In genomic region chr19:18589380-18590272, GRCh38 we compare ENCODE assay signal across 8 cellular contexts. TPM values are rescaled to one million over a fixed set of nuclear protein-coding genes. Genes with fewer than 3 reads are reported as not detected.
DNase-seq lines count a peak whose midpoint lies in the region; ATAC-seq lines count a peak whose summit lies in the region.

No MANE protein-coding gene starts in this region.

- no peaks in the 10 kb centered on the region for H3K27me3 ChIP-seq in SJSA1 (replicated peaks)

- H3K36me3 Mint-ChIP-seq in IgD-negative memory B cell: no peaks in the 10 kb centered on the region
- H3K36me3 Mint-ChIP-seq in activated naive CD8-positive, alpha-beta T cell treated with anti-CD3 and anti-CD28 coated beads, Interleukin-2, amount 50 U/mL, for 24 hours (ENCODE audit: low read depth): peaks cover 11% of the 10 kb centered on the region

- peak overlapping the region; percentile 88 for H3K4me3 ChIP-seq in SJSA1

- peaks cover 21 to 36% (median 25%) of the 10 kb centered on the region in 3 donors for H3K4me1 Mint-ChIP-seq in IgD-negative memory B cell
- H3K4me1 Mint-ChIP-seq in activated naive CD8-positive, alpha-beta T cell treated with anti-CD3 and anti-CD28 coated beads, Interleukin-2, amount 50 U/mL, for 24 hours: peaks cover 33% of the 10 kb centered on the region

- DNase-seq in DMS79 treated with DMSO at 0.1 percent for 48 hours (lab: John Stamatoyannopoulos, UW): peak; percentile 81
- DNase-seq in SJSA1 (ENCODE audit: low read depth in 1 of 2, low spot score in 2 of 2): peak in 1 of 2 experiments; percentile 67
- DNase-seq in activated naive CD8-positive, alpha-beta T cell treated with anti-CD3 and anti-CD28 coated beads, Interleukin-2, amount 50 U/mL, for 24 hours: peak; percentile 68
- peak; percentile 80 for DNase-seq in left ventricle myocardium superior
- peak; percentile 85 for DNase-seq in retina
- DNase-seq in central memory CD4-positive, alpha-beta T cell: no peak

- intact Hi-C loops in left ventricle myocardium superior (cut with micrococcal nuclease): loop anchor here (10.0 kb wide), 1 partner anchor 255 kb away; no protein-coding TSS in a partner anchor

- no peaks in the 10 kb centered on the region for H3K27me3 Mint-ChIP-seq in IgD-negative memory B cell
- H3K27me3 Mint-ChIP-seq in activated naive CD8-positive, alpha-beta T cell treated with anti-CD3 and anti-CD28 coated beads, Interleukin-2, amount 50 U/mL, for 24 hours: no peaks in the 10 kb centered on the region

- peak overlapping the region; percentile 43 for H3K27ac ChIP-seq in SJSA1

- peaks cover 21% of the 10 kb centered on the region for H3K36me3 ChIP-seq in SJSA1

- H3K27ac Mint-ChIP-seq in IgD-negative memory B cell: peak overlapping the region; percentile 83 to 92 (median 91)
- H3K27ac Mint-ChIP-seq in activated naive CD8-positive, alpha-beta T cell treated with anti-CD3 and anti-CD28 coated beads, Interleukin-2, amount 50 U/mL, for 24 hours: peak overlapping the region; percentile 92

- peak overlapping the region; percentile 83 to 95 (median 88) for H3K4me3 Mint-ChIP-seq in IgD-negative memory B cell
- peak overlapping the region; percentile 89 for H3K4me3 Mint-ChIP-seq in activated naive CD8-positive, alpha-beta T cell treated with anti-CD3 and anti-CD28 coated beads, Interleukin-2, amount 50 U/mL, for 24 hours

- H3K4me1 ChIP-seq in SJSA1 (replicated peaks): peaks cover 29% of the 10 kb centered on the region

- ATAC-seq in GM21528 (IDR thresholded peaks at IDR 0.05; ENCODE audit: low FRiP score, unreplicated experiment) (peak; percentile 38), left ventricle myocardium superior (peak; percentile 72)
- ATAC-seq in activated naive CD8-positive, alpha-beta T cell treated with anti-CD3 and anti-CD28 coated beads, Interleukin-2, amount 50 U/mL, for 24 hours: peak; percentile 55

- no peaks in the 10 kb centered on the region for H3K9me3 ChIP-seq in SJSA1 (replicated peaks)

- H3K9me3 Mint-ChIP-seq in IgD-negative memory B cell: no peaks in the 10 kb centered on the region
- H3K9me3 Mint-ChIP-seq in activated naive CD8-positive, alpha-beta T cell treated with anti-CD3 and anti-CD28 coated beads, Interleukin-2, amount 50 U/mL, for 24 hours: no peaks in the 10 kb centered on the region

RNA-seq across cellular contexts. Expression of gene REX1BD, which starts 1.0 kb away (rescaled TPM):
- polyA plus RNA-seq in IgD-negative memory B cell: 138 TPM
- 84.0 and 198 TPM in 2 replicates for total RNA-seq in SJSA1 (2014; rRNA removed; shearing (Covaris generic))
- 75.8 TPM for total RNA-seq in left ventricle myocardium superior

RNA-seq across cellular contexts. Expression of gene CRLF1, which starts 17.0 kb away (rescaled TPM):
- 0.38 TPM for polyA plus RNA-seq in IgD-negative memory B cell
- 21.3 and 26.7 TPM in 2 replicates for total RNA-seq in SJSA1 (2014; rRNA removed; shearing (Covaris generic))
- 21.4 TPM for total RNA-seq in left ventricle myocardium superior

RNA-seq across cellular contexts. Expression of gene UBA52, which starts 18.0 kb away (rescaled TPM):
- 1,891 TPM for polyA plus RNA-seq in IgD-negative memory B cell
- 745 and 1,061 TPM in 2 replicates for total RNA-seq in SJSA1 (2014; rRNA removed; shearing (Covaris generic))
- total RNA-seq in left ventricle myocardium superior: 725 TPM

RNA-seq across cellular contexts. Expression of gene TMEM59L, which starts 23.0 kb away (rescaled TPM):
- polyA plus RNA-seq in IgD-negative memory B cell: not detected
- total RNA-seq in SJSA1 (2014; rRNA removed; shearing (Covaris generic)): not detected in 2 replicates
- total RNA-seq in left ventricle myocardium superior: 1.5 TPM

RNA-seq across cellular contexts. Expression of gene KXD1, which starts 32.0 kb away (rescaled TPM):
- 82.8 TPM for polyA plus RNA-seq in IgD-negative memory B cell
- total RNA-seq in SJSA1 (2014; rRNA removed; shearing (Covaris generic)): 88.0 and 89.8 TPM in 2 replicates
- total RNA-seq in left ventricle myocardium superior: 43.9 TPM
